ENCODE assay signal across 10 cellular contexts in genomic region chr1:2256430-2257244, GRCh38. TPM values are rescaled to one million over a fixed set of nuclear protein-coding genes. Genes with fewer than 3 reads are reported as not detected.
A peak's percentile ranks its signal among the peaks of the same experiment; 100 is the strongest.
DNase-seq lines count a peak whose midpoint lies in the region; ATAC-seq and TF ChIP-seq lines count a peak whose summit lies in the region.
"Had no signal": no experiment of that assay in that cellular context is flagged by ENCODE, and none has a peak within 500 bp of the region (broad histone marks: within the 10 kb centered on the region; RNA-seq: fewer than 3 reads in every experiment).

No MANE protein-coding gene starts in this region.

- H3K9me2 ChIP-seq in MM.1S (replicated peaks; ENCODE audit: insufficient read depth, low read length) = no peaks in the 10 kb centered on the region

- H3K9me3 Mint-ChIP-seq in naive thymus-derived CD8-positive, alpha-beta T cell = peaks cover 0 to 12% (median 0%) of the 10 kb centered on the region in 9 donors
- H3K9me3 Mint-ChIP-seq in activated T-helper 1 cell treated with anti-CD3 and anti-CD28 coated beads, Interleukin-12 subunit alpha, Interleukin-12 subunit beta, Interleukin-2, Interleukin-4 antibody, amounts not matched to agents 30 ng/mL and 10 ng/mL and 1 ng/mL, durations not matched to agents 14 hours and 24 hours and 36 hours = peaks cover 4% of the 10 kb centered on the region

- H3F3A ChIP-seq in MM.1S (ENCODE audit: insufficient read depth, low read length) = peaks cover 20% of the 10 kb centered on the region; the same call in 1 of the 2 replicates

- H3K4me3 Mint-ChIP-seq in naive thymus-derived CD8-positive, alpha-beta T cell = peak overlapping the region in 4 of 10 donors; percentile 12 to 43 (median 30)
- H3K4me3 Mint-ChIP-seq in activated T-helper 1 cell treated with anti-CD3 and anti-CD28 coated beads, Interleukin-12 subunit alpha, Interleukin-12 subunit beta, Interleukin-2, Interleukin-4 antibody, amounts not matched to agents 30 ng/mL and 10 ng/mL and 1 ng/mL, durations not matched to agents 14 hours and 24 hours and 36 hours = no peak overlapping the region

- H3K27ac ChIP-seq in ACC112 (ENCODE audit: low read depth, low read length) (peak overlapping the region; percentile 92), MM.1S (ENCODE audit: low read length) (peak overlapping the region; percentile 55; the same call in 1 of the 2 replicates), dorsolateral prefrontal cortex (peak overlapping the region; percentile 46 to 90 (median 80))

- H3K36me3 ChIP-seq in ACC112 (ENCODE audit: insufficient read depth, low read length) (peaks cover 30% of the 10 kb centered on the region; the same call in 1 of the 2 replicates), MM.1S (replicated peaks; ENCODE audit: insufficient read depth, low read length) (no peaks in the 10 kb centered on the region)

- H3K9me3 ChIP-seq in MM.1S (replicated peaks; ENCODE audit: insufficient read depth, low read length) = 0 out of 2 replicates have a peak, but pooled peaks cover 3% of the 10 kb centered on the region
- H3K9me3 ChIP-seq: Caco-2 had no signal

- H4K20me1 ChIP-seq in MM.1S (ENCODE audit: insufficient read depth, low read length) = no peaks in the 10 kb centered on the region

- H3K36me3 Mint-ChIP-seq in naive thymus-derived CD8-positive, alpha-beta T cell = peaks cover 0 to 18% (median 9%) of the 10 kb centered on the region in 3 donors
- peaks cover 33% of the 10 kb centered on the region for H3K36me3 Mint-ChIP-seq in activated T-helper 1 cell treated with anti-CD3 and anti-CD28 coated beads, Interleukin-12 subunit alpha, Interleukin-12 subunit beta, Interleukin-2, Interleukin-4 antibody, amounts not matched to agents 30 ng/mL and 10 ng/mL and 1 ng/mL, durations not matched to agents 14 hours and 24 hours and 36 hours (ENCODE audit: low read depth)

- peak overlapping the region; percentile 48; the same call in 1 of the 2 replicates for H3K4me3 ChIP-seq in ACC112 (ENCODE audit: low read depth, low read length)
- H3K4me3 ChIP-seq in MM.1S (ENCODE audit: low read length) = no peak overlapping the region
- H3K4me3 ChIP-seq in dorsolateral prefrontal cortex = peak overlapping the region in 36 of 59 donors; percentile 1 to 46 (median 26)

- no peak for TF ChIP-seq CTCF in MM.1S (IDR thresholded peaks at IDR 0.05; ENCODE audit: low read length)
- TF ChIP-seq CTCF in dorsolateral prefrontal cortex (IDR thresholded peaks at IDR 0.05 in 54 of 56, conservative IDR thresholded peaks at IDR 0.05 in 2 of 56; ENCODE audit: low read depth in 1 of 56, partially characterized antibody in 56 of 56) = no peak

- POLR2A ChIA-PET in naive thymus-derived CD8-positive, alpha-beta T cell (lab: Charles Lee) = interaction anchor here (1.1 to 17.4 kb wide), 16 partner anchors 10 to 328 kb away, joined by 3 to 388 read pairs (median 10); partner anchors contain the start of genes FAAP20, MORN1, RER1 and SKI

- H3K79me2 ChIP-seq in ACC112 (ENCODE audit: control insufficient read depth, insufficient read depth, low read length, unreplicated experiment) (peaks cover 95% of the 10 kb centered on the region), MM.1S (ENCODE audit: low read length) (peaks cover 54% of the 10 kb centered on the region)

- intact Hi-C loops in dorsolateral prefrontal cortex (cut with DNase I) = loop anchor here in 1 of 2 donors (5.0 kb wide), 1 partner anchor 56 kb away; no protein-coding TSS in a partner anchor
- intact Hi-C loops in activated T-helper 1 cell treated with anti-CD3 and anti-CD28 coated beads, Interleukin-12 subunit alpha, Interleukin-12 subunit beta, Interleukin-2, Interleukin-4 antibody, amounts not matched to agents 30 ng/mL and 10 ng/mL and 1 ng/mL, durations not matched to agents 14 hours and 24 hours and 36 hours (cut with micrococcal nuclease) = no loop called here

- H3K27me3 Mint-ChIP-seq in naive thymus-derived CD8-positive, alpha-beta T cell = peaks cover 0 to 6% (median 0%) of the 10 kb centered on the region in 5 donors
- no peaks in the 10 kb centered on the region for H3K27me3 Mint-ChIP-seq in activated T-helper 1 cell treated with anti-CD3 and anti-CD28 coated beads, Interleukin-12 subunit alpha, Interleukin-12 subunit beta, Interleukin-2, Interleukin-4 antibody, amounts not matched to agents 30 ng/mL and 10 ng/mL and 1 ng/mL, durations not matched to agents 14 hours and 24 hours and 36 hours (ENCODE audit: insufficient read depth)

- H3K4me1 ChIP-seq in ACC112 (ENCODE audit: control insufficient read depth, insufficient read depth, low read length, unreplicated experiment) (peaks cover 19% of the 10 kb centered on the region), MM.1S (ENCODE audit: low read length) (peaks cover 13% of the 10 kb centered on the region; the same call in 1 of the 2 replicates)
- H3K4me1 ChIP-seq: Caco-2 had no signal

- DNase-seq in MM.1S = no peak
- no peak for DNase-seq in dorsolateral prefrontal cortex
- DNase-seq in naive thymus-derived CD8-positive, alpha-beta T cell = no peak
- DNase-seq in activated T-helper 1 cell treated with anti-CD3 and anti-CD28 coated beads, Interleukin-12 subunit alpha, Interleukin-12 subunit beta, Interleukin-2, Interleukin-4 antibody, amounts not matched to agents 30 ng/mL and 10 ng/mL and 1 ng/mL, durations not matched to agents 14 hours and 24 hours and 36 hours (ENCODE audit: low spot score) = no peak
- DNase-seq in HuH-7.5 (ENCODE audit: low spot score) = no peak
- no peak for DNase-seq in DMS53 treated with DMSO at 0.1 percent for 48 hours (lab: John Stamatoyannopoulos, UW; ENCODE audit: unreplicated experiment)
- DNase-seq: Caco-2, NCI-H2029 treated with DMSO at 0.1 percent for 48 hours had no signal

- H2AFZ ChIP-seq in ACC112 (ENCODE audit: low read length, unreplicated experiment) (no peak overlapping the region), MM.1S (ENCODE audit: low read length) (no peak overlapping the region)

- H3K27me3 ChIP-seq in ACC112 (ENCODE audit: insufficient read depth, low read length) (no peaks in the 10 kb centered on the region), MM.1S (replicated peaks; ENCODE audit: insufficient read depth, low read length) (no peaks in the 10 kb centered on the region), dorsolateral prefrontal cortex (no peaks in the 10 kb centered on the region)

- peak overlapping the region in 1 of 10 donors; percentile 74 for H3K27ac Mint-ChIP-seq in naive thymus-derived CD8-positive, alpha-beta T cell
- H3K27ac Mint-ChIP-seq in activated T-helper 1 cell treated with anti-CD3 and anti-CD28 coated beads, Interleukin-12 subunit alpha, Interleukin-12 subunit beta, Interleukin-2, Interleukin-4 antibody, amounts not matched to agents 30 ng/mL and 10 ng/mL and 1 ng/mL, durations not matched to agents 14 hours and 24 hours and 36 hours = no peak overlapping the region

- no peak overlapping the region for H3K4me2 ChIP-seq in MM.1S (ENCODE audit: low read depth, low read length)

- ATAC-seq in naive thymus-derived CD8-positive, alpha-beta T cell = peak; percentile 0 to 13
- no peak for ATAC-seq in esophagus mucosa

- H3K9ac ChIP-seq in MM.1S (ENCODE audit: low read length) = no peak overlapping the region

- peaks cover 28 to 61% (median 56%) of the 10 kb centered on the region in 4 donors for H3K4me1 Mint-ChIP-seq in naive thymus-derived CD8-positive, alpha-beta T cell
- H3K4me1 Mint-ChIP-seq in activated T-helper 1 cell treated with anti-CD3 and anti-CD28 coated beads, Interleukin-12 subunit alpha, Interleukin-12 subunit beta, Interleukin-2, Interleukin-4 antibody, amounts not matched to agents 30 ng/mL and 10 ng/mL and 1 ng/mL, durations not matched to agents 14 hours and 24 hours and 36 hours (ENCODE audit: low read depth) = peaks cover 46% of the 10 kb centered on the region

RNA-seq across cellular contexts. Expression of gene SKI, which starts 28.5 kb away (rescaled TPM):
- total RNA-seq in dorsolateral prefrontal cortex (100 to 1,000 TPM in 27 of 120 experiments, 10 to 100 TPM in 93; 65.3 to 147 (median 87.5) TPM), esophagus mucosa (21.6 TPM)
- total RNA-seq in naive thymus-derived CD8-positive, alpha-beta T cell = 100 to 1,000 TPM in 1 of 2 experiments, 10 to 100 TPM in 1; 98.3 to 105 TPM
- polyA plus RNA-seq in naive thymus-derived CD8-positive, alpha-beta T cell = under 1 TPM; 0.30 to 0.80 (median 0.53) TPM
- total RNA-seq in activated T-helper 1 cell treated with anti-CD3 and anti-CD28 coated beads, Interleukin-12 subunit alpha, Interleukin-12 subunit beta, Interleukin-2, Interleukin-4 antibody, amounts not matched to agents 30 ng/mL and 10 ng/mL and 1 ng/mL, durations not matched to agents 14 hours and 24 hours and 36 hours = 38.3 and 44.5 TPM in 2 replicates
